ENCODE assay signal across 7 cellular contexts in the genomic region with DNA sequence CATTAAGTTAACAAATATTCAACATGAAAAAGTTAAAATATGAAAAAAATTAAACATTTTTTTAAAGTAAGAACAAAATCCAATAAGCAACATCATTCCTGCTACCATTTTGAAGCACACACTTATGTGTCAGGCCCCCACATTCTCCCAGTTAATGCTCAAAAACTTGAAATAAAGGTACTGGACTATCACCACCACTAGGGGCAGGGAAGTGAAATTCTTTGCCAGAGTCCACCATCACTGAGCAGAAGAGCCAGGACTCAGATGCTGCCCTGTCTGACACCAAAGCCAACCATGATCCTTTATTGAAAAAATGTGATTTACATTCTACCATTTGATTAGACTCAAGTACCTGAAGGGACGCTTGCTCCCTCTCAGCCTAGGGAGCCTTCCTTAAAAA. TPM values are rescaled to one million over a fixed set of nuclear protein-coding genes. Genes with fewer than 3 reads are reported as not detected.
DNase-seq lines count a peak whose midpoint lies in the region; ATAC-seq, FAIRE-seq and TF ChIP-seq lines count a peak whose summit lies in the region.

No MANE protein-coding gene starts in this region.

- in situ Hi-C loops in astrocyte of the cerebellum (cut with HindIII; ENCODE audit: low sequenced_read_pairs), result no loop called here

- TF ChIP-seq POLR2A in thyroid gland (IDR thresholded peaks at IDR 0.05), result no peak

- peaks cover 11 to 29% of the 10 kb centered on the region in 2 donors for H3K4me1 ChIP-seq in thyroid gland

- intact Hi-C loops in thyroid gland (cut with DNase I), result no loop called here

- H3K9me3 ChIP-seq in thyroid gland, result no peaks in the 10 kb centered on the region

- H3K36me3 ChIP-seq in thyroid gland, result peaks cover 0 to 9% of the 10 kb centered on the region in 2 donors

- no peaks in the 10 kb centered on the region for H3K27me3 ChIP-seq in thyroid gland

- peak; percentile 71 for TF ChIP-seq CTCF in astrocyte of the cerebellum (IDR thresholded peaks at IDR 0.05; ENCODE audit: low read depth, low read length, missing control alignments)
- peak in 5 of 6 experiments; percentile 22 to 53 (median 41) for TF ChIP-seq CTCF in thyroid gland (IDR thresholded peaks at IDR 0.05)

- H3K4me3 ChIP-seq in astrocyte of the cerebellum (ENCODE audit: low read depth, low read length) (no peak overlapping the region), thyroid gland (replicated peaks in 1 of 3) (no peak overlapping the region)

- ATAC-seq in GM19328 (IDR thresholded peaks at IDR 0.05; ENCODE audit: unreplicated experiment), result no peak

- DNase-seq in LHCN-M2 (ENCODE audit: low read depth) (peak; percentile 50), astrocyte of the cerebellum (ENCODE audit: low read depth) (peak; percentile 34), iris pigment epithelial cell (ENCODE audit: low read depth) (peak; percentile 57), thyroid gland (no peak), amniotic stem cell (lab: John Stamatoyannopoulos, UW) (no peak)

- peak; percentile 37 for FAIRE-seq in G401.6 (lab: Jason Lieb, UNC)

- peak overlapping the region in 1 of 3 donors; percentile 62 for H3K27ac ChIP-seq in thyroid gland

- 94 to 95% methylated on average over 1 of the region's 1 CpG for WGBS in thyroid gland, 2 donors

RNA-seq across cellular contexts. Expression of a gene that starts 39.1 kb away (rescaled TPM):
- total RNA-seq in LHCN-M2 (2014; rRNA removed), result 18.3 and 24.2 TPM in 2 replicates
- 29.0 TPM for polyA plus RNA-seq in LHCN-M2 (2012)
- 10 to 100 TPM; 30.7 to 54.4 (median 42.6) TPM for total RNA-seq in thyroid gland

Comparison
In these comparisons a context has a peak if more than half of its experiments do, and no peak if none do; other contexts are left out.
1. DNase-seq: peak in LHCN-M2 (single experiment), astrocyte of the cerebellum (single experiment) and iris pigment epithelial cell (single experiment); none in thyroid gland (0 of 2) and amniotic stem cell (single experiment).